Comparison of ENCODE assay signal across 19 cellular contexts in genomic region chr21:24046816-24047443, GRCh38.
DNase-seq lines count a peak whose midpoint lies in the region; ATAC-seq and TF ChIP-seq lines count a peak whose summit lies in the region.
"Had no signal": no experiment of that assay in that cellular context is flagged by ENCODE, and none has a peak within 500 bp of the region (broad histone marks: within the 10 kb centered on the region; RNA-seq: fewer than 3 reads in every experiment).

No MANE protein-coding gene starts in this region.

- H3K36me3 Mint-ChIP-seq in IgD-negative memory B cell (no peaks in the 10 kb centered on the region), progenitor cell of endocrine pancreas (ENCODE audit: insufficient read depth) (no peaks in the 10 kb centered on the region)
- no peaks in the 10 kb centered on the region for H3K36me3 Mint-ChIP-seq in activated naive CD8-positive, alpha-beta T cell treated with anti-CD3 and anti-CD28 coated beads, Interleukin-2, amount 10 ng/mL, durations not matched to agents 7 days and 5 days
- no peaks in the 10 kb centered on the region for H3K36me3 Mint-ChIP-seq in stimulated activated naive B cell treated with anti-CD40 and anti-IgM and Interleukin-4, amounts not matched to agents 10 μg/mL and 1 μg/mL and 100 μg/mL, for 72 hours

- H3K9me3 Mint-ChIP-seq in IgD-negative memory B cell = peaks cover 0 to 3% (median 0%) of the 10 kb centered on the region in 3 donors
- H3K9me3 Mint-ChIP-seq in activated naive CD8-positive, alpha-beta T cell treated with anti-CD3 and anti-CD28 coated beads, Interleukin-2, amount 10 ng/mL, durations not matched to agents 7 days and 5 days = no peaks in the 10 kb centered on the region
- H3K9me3 Mint-ChIP-seq in stimulated activated naive B cell treated with anti-CD40 and anti-IgM and Interleukin-4, amounts not matched to agents 10 μg/mL and 1 μg/mL and 100 μg/mL, for 72 hours = peaks cover 0 to under 1% of the 10 kb centered on the region in 2 donors
- H3K9me3 Mint-ChIP-seq in progenitor cell of endocrine pancreas (ENCODE audit: low read depth) = peaks cover 4% of the 10 kb centered on the region
- H3K9me3 Mint-ChIP-seq: activated CD4-positive, alpha-beta T cell treated with anti-CD3 and anti-CD28 coated beads, Interleukin-2, amount 10 ng/mL, durations not matched to agents 7 days and 5 days had no signal

- H3K4me3 Mint-ChIP-seq in IgD-negative memory B cell (peak overlapping the region; percentile 37 to 82 (median 76)), progenitor cell of endocrine pancreas (ENCODE audit: low read depth) (no peak overlapping the region)
- peak overlapping the region; percentile 49 for H3K4me3 Mint-ChIP-seq in activated naive CD8-positive, alpha-beta T cell treated with anti-CD3 and anti-CD28 coated beads, Interleukin-2, amount 10 ng/mL, durations not matched to agents 7 days and 5 days
- peak overlapping the region; percentile 68 to 70 for H3K4me3 Mint-ChIP-seq in stimulated activated naive B cell treated with anti-CD40 and anti-IgM and Interleukin-4, amounts not matched to agents 10 μg/mL and 1 μg/mL and 100 μg/mL, for 72 hours
- H3K4me3 Mint-ChIP-seq: activated CD4-positive, alpha-beta T cell treated with anti-CD3 and anti-CD28 coated beads, Interleukin-2, amount 10 ng/mL, durations not matched to agents 7 days and 5 days had no signal

- peak; percentile 43 for DNase-seq in NOMO-1 treated with dmso at 0.1 percent for 144 hours (lab: John Stamatoyannopoulos, UW; ENCODE audit: unreplicated experiment)
- DNase-seq in activated naive CD8-positive, alpha-beta T cell treated with anti-CD3 and anti-CD28 coated beads, Interleukin-2, amount 10 ng/mL, durations not matched to agents 7 days and 5 days = no peak
- DNase-seq in stimulated activated naive B cell treated with anti-CD40 and anti-IgM and Interleukin-4, amounts not matched to agents 10 μg/mL and 1 μg/mL and 100 μg/mL, for 72 hours = peak; percentile 15
- DNase-seq in NCI-H1930 (lab: John Stamatoyannopoulos, UW) = no peak
- DNase-seq in NCI-H146 treated with DMSO at 0.1 percent for 48 hours (lab: John Stamatoyannopoulos, UW; ENCODE audit: unreplicated experiment) = no peak
- no peak for DNase-seq in progenitor cell of endocrine pancreas (ENCODE audit: low spot score, unreplicated experiment)
- DNase-seq: activated CD4-positive, alpha-beta T cell treated with anti-CD3 and anti-CD28 coated beads, Interleukin-2, amount 10 ng/mL, durations not matched to agents 7 days and 5 days; body of pancreas; Caco-2; colonic mucosa; GM23248; Karpas-422; mucosa of descending colon; NCI-H1436; NCI-H82; stimulated activated CD4-positive, alpha-beta T cell treated with anti-CD3 and anti-CD28 coated beads, Interleukin-12 subunit alpha, Interleukin-12 subunit beta, amount 100 ng/mL, for 4 hours; stimulated activated CD8-positive, alpha-beta memory T cell treated with anti-CD3 and anti-CD28 coated beads, Interleukin-4, amount 100 ng/mL, for 48 hours had no signal

- no peak for TF ChIP-seq CTCF in progenitor cell of endocrine pancreas (IDR thresholded peaks at IDR 0.05; ENCODE audit: unreplicated experiment)

- peaks cover 32 to 51% (median 43%) of the 10 kb centered on the region in 3 donors for H3K4me1 Mint-ChIP-seq in IgD-negative memory B cell
- peaks cover 15% of the 10 kb centered on the region for H3K4me1 Mint-ChIP-seq in activated naive CD8-positive, alpha-beta T cell treated with anti-CD3 and anti-CD28 coated beads, Interleukin-2, amount 10 ng/mL, durations not matched to agents 7 days and 5 days
- H3K4me1 Mint-ChIP-seq in stimulated activated naive B cell treated with anti-CD40 and anti-IgM and Interleukin-4, amounts not matched to agents 10 μg/mL and 1 μg/mL and 100 μg/mL, for 72 hours = peaks cover 22 to 51% of the 10 kb centered on the region in 2 donors
- no peaks in the 10 kb centered on the region for H3K4me1 Mint-ChIP-seq in progenitor cell of endocrine pancreas (ENCODE audit: low read depth)

- POLR2A ChIA-PET in activated naive CD8-positive, alpha-beta T cell treated with anti-CD3 and anti-CD28 coated beads, Interleukin-2, amount 10 ng/mL, durations not matched to agents 7 days and 5 days (lab: Charles Lee) = no interaction called here

- H3K27me3 Mint-ChIP-seq in IgD-negative memory B cell (no peaks in the 10 kb centered on the region), progenitor cell of endocrine pancreas (no peaks in the 10 kb centered on the region)
- H3K27me3 Mint-ChIP-seq in activated naive CD8-positive, alpha-beta T cell treated with anti-CD3 and anti-CD28 coated beads, Interleukin-2, amount 10 ng/mL, durations not matched to agents 7 days and 5 days = peaks cover 2% of the 10 kb centered on the region
- H3K27me3 Mint-ChIP-seq in stimulated activated naive B cell treated with anti-CD40 and anti-IgM and Interleukin-4, amounts not matched to agents 10 μg/mL and 1 μg/mL and 100 μg/mL, for 72 hours = no peaks in the 10 kb centered on the region
- H3K27me3 Mint-ChIP-seq: activated CD4-positive, alpha-beta T cell treated with anti-CD3 and anti-CD28 coated beads, Interleukin-2, amount 10 ng/mL, durations not matched to agents 7 days and 5 days had no signal

- ATAC-seq in activated naive CD8-positive, alpha-beta T cell treated with anti-CD3 and anti-CD28 coated beads, Interleukin-2, amount 10 ng/mL, durations not matched to agents 7 days and 5 days (ENCODE audit: low read depth) = peak; percentile 71
- peak; percentile 90 to 94 for ATAC-seq in stimulated activated naive B cell treated with anti-CD40 and anti-IgM and Interleukin-4, amounts not matched to agents 10 μg/mL and 1 μg/mL and 100 μg/mL, for 72 hours (replicated peaks)
- ATAC-seq: body of pancreas, left lung, mucosa of descending colon had no signal

- H3K27ac Mint-ChIP-seq in IgD-negative memory B cell (peak overlapping the region in 2 of 3 donors; percentile 22 to 88), progenitor cell of endocrine pancreas (no peak overlapping the region)
- peak overlapping the region; percentile 83 for H3K27ac Mint-ChIP-seq in activated naive CD8-positive, alpha-beta T cell treated with anti-CD3 and anti-CD28 coated beads, Interleukin-2, amount 10 ng/mL, durations not matched to agents 7 days and 5 days
- peak overlapping the region; percentile 91 for H3K27ac Mint-ChIP-seq in stimulated activated naive B cell treated with anti-CD40 and anti-IgM and Interleukin-4, amounts not matched to agents 10 μg/mL and 1 μg/mL and 100 μg/mL, for 72 hours
- H3K27ac Mint-ChIP-seq: activated CD4-positive, alpha-beta T cell treated with anti-CD3 and anti-CD28 coated beads, Interleukin-2, amount 10 ng/mL, durations not matched to agents 7 days and 5 days had no signal

Comparison
In these comparisons a context has a peak if more than half of its experiments do, and no peak if none do; other contexts are left out.
1. DNase-seq: peak in NOMO-1 treated with dmso at 0.1 percent for 144 hours (single experiment) and stimulated activated naive B cell treated with anti-CD40 and anti-IgM and Interleukin-4, amounts not matched to agents 10 μg/mL and 1 μg/mL and 100 μg/mL, for 72 hours (single experiment); none in activated naive CD8-positive, alpha-beta T cell treated with anti-CD3 and anti-CD28 coated beads, Interleukin-2, amount 10 ng/mL, durations not matched to agents 7 days and 5 days (single experiment), NCI-H1930 (0 of 2), NCI-H146 treated with DMSO at 0.1 percent for 48 hours (single experiment) and progenitor cell of endocrine pancreas (single experiment).